ENCODE assay signal across 29 cellular contexts in genomic region chr3:45948881-45949280, GRCh38. TPM values are rescaled to one million over a fixed set of nuclear protein-coding genes. Genes with fewer than 3 reads are reported as not detected.
DNase-seq lines count a peak whose midpoint lies in the region; ATAC-seq and TF ChIP-seq lines count a peak whose summit lies in the region.
"Had no signal": no experiment of that assay in that cellular context is flagged by ENCODE, and none has a peak within 500 bp of the region (broad histone marks: within the 10 kb centered on the region; RNA-seq: fewer than 3 reads in every experiment).

No MANE protein-coding gene starts in this region.

- TF ChIP-seq EP300 in upper lobe of left lung (IDR thresholded peaks at IDR 0.05): no peak

- H3K27me3 ChIP-seq in osteoblast (ENCODE audit: insufficient read depth, low read length): no peaks in the 10 kb centered on the region
- no peaks in the 10 kb centered on the region for H3K27me3 ChIP-seq in mammary epithelial cell (ENCODE audit: insufficient read depth, low read length)
- H3K27me3 ChIP-seq in upper lobe of left lung: no peaks in the 10 kb centered on the region
- H3K27me3 ChIP-seq: foreskin keratinocyte had no signal

- H3K4me1 Mint-ChIP-seq in activated T-helper 1 cell treated with anti-CD3 and anti-CD28 coated beads, Interleukin-12 subunit alpha, Interleukin-12 subunit beta, Interleukin-2, Interleukin-4 antibody, amounts not matched to agents 30 ng/mL and 10 ng/mL and 1 ng/mL, durations not matched to agents 14 hours and 24 hours and 36 hours (ENCODE audit: low read depth): peaks cover 98% of the 10 kb centered on the region

- peaks cover 79% of the 10 kb centered on the region for H3K36me3 Mint-ChIP-seq in activated T-helper 1 cell treated with anti-CD3 and anti-CD28 coated beads, Interleukin-12 subunit alpha, Interleukin-12 subunit beta, Interleukin-2, Interleukin-4 antibody, amounts not matched to agents 30 ng/mL and 10 ng/mL and 1 ng/mL, durations not matched to agents 14 hours and 24 hours and 36 hours (ENCODE audit: low read depth)

- peak; percentile 19 for DNase-seq in cardiac septum (ENCODE audit: low spot score)
- no peak for DNase-seq in Right ventricle myocardium superior
- DNase-seq in activated T-helper 1 cell treated with anti-CD3 and anti-CD28 coated beads, Interleukin-12 subunit alpha, Interleukin-12 subunit beta, Interleukin-2, Interleukin-4 antibody, amounts not matched to agents 30 ng/mL and 10 ng/mL and 1 ng/mL, durations not matched to agents 14 hours and 24 hours and 36 hours (ENCODE audit: low spot score): no peak
- DNase-seq in osteoblast (ENCODE audit: insufficient read length, low spot score, missing footprints): no peak
- no peak for DNase-seq in activated naive CD4-positive, alpha-beta T cell treated with Interleukin-2 at 50 U/mL for 16 hours
- DNase-seq in mammary epithelial cell: no peak
- no peak for DNase-seq in anterior cingulate cortex (lab: John Stamatoyannopoulos, UW)
- no peak for DNase-seq in upper lobe of left lung
- DNase-seq: ACHN; activated CD4-positive, alpha-beta T cell treated with anti-CD3 and anti-CD28 coated beads for 36 hours; C1 segment of cervical spinal cord; foreskin keratinocyte; hypothalamus; lower lobe of right lung; MM.1S; NCI-H1436; NCI-H510A; PC-9; retina; SIG-M5; stimulated activated CD4-positive, alpha-beta T cell treated with anti-CD3 and anti-CD28 coated beads, Interleukin-4, amount 100 ng/mL, for 4 hours; trophoblast cell had no signal

- peaks cover 37% of the 10 kb centered on the region for H3K36me3 ChIP-seq in osteoblast (ENCODE audit: insufficient read depth, low read length)
- H3K36me3 ChIP-seq in mammary epithelial cell (ENCODE audit: insufficient read depth, low read length): no peaks in the 10 kb centered on the region
- peaks cover 10 to 90% (median 52%) of the 10 kb centered on the region in 4 donors for H3K36me3 ChIP-seq in upper lobe of left lung

- CTCF ChIA-PET in mammary epithelial cell (lab: Charles Lee; ENCODE audit: low non-redundant PET): no interaction called here

- no peaks in the 10 kb centered on the region for H3K9me3 ChIP-seq in osteoblast (ENCODE audit: low read depth, low read length)
- H3K9me3 ChIP-seq in mammary epithelial cell (replicated peaks; ENCODE audit: insufficient read depth, low read length): no peaks in the 10 kb centered on the region
- H3K9me3 ChIP-seq in upper lobe of left lung: no peaks in the 10 kb centered on the region
- H3K9me3 ChIP-seq: HAP-1, lower lobe of right lung had no signal

- H3K4me3 ChIP-seq in osteoblast (ENCODE audit: insufficient read depth, low read length): no peak overlapping the region
- H3K4me3 ChIP-seq in mammary epithelial cell (replicated peaks in 1 of 3; ENCODE audit: insufficient read depth in 1 of 3, low read depth in 2 of 3, low read length in 3 of 3): no peak overlapping the region
- H3K4me3 ChIP-seq in upper lobe of left lung: no peak overlapping the region
- H3K4me3 ChIP-seq: HAP-1, K562, lower lobe of right lung, PC-9 had no signal

- dilution Hi-C loops in mammary epithelial cell (cut with HindIII; ENCODE audit: low sequenced_read_pairs): no loop called here

- TF ChIP-seq POLR2A in upper lobe of left lung (IDR thresholded peaks at IDR 0.05): no peak

- H3K4me1 ChIP-seq in osteoblast (ENCODE audit: insufficient read depth, low read length) (peaks cover 28% of the 10 kb centered on the region), mammary epithelial cell (ENCODE audit: insufficient read depth, low read length) (no peaks in the 10 kb centered on the region), upper lobe of left lung (peaks cover 0 to 5% (median 0%) of the 10 kb centered on the region in 4 donors)
- H3K4me1 ChIP-seq: foreskin keratinocyte, HAP-1, lower lobe of right lung had no signal

- H3K27me3 Mint-ChIP-seq in activated T-helper 1 cell treated with anti-CD3 and anti-CD28 coated beads, Interleukin-12 subunit alpha, Interleukin-12 subunit beta, Interleukin-2, Interleukin-4 antibody, amounts not matched to agents 30 ng/mL and 10 ng/mL and 1 ng/mL, durations not matched to agents 14 hours and 24 hours and 36 hours (ENCODE audit: insufficient read depth): no peaks in the 10 kb centered on the region
- H3K27me3 Mint-ChIP-seq: activated naive CD4-positive, alpha-beta T cell treated with anti-CD3 and anti-CD28 coated beads, Interleukin-2, amount 50 U/mL, for 24 hours; stimulated activated naive CD8-positive, alpha-beta T cell treated with anti-CD3 and anti-CD28 coated beads, Interleukin-15, amount 100 ng/mL, for 72 hours had no signal

- no peaks in the 10 kb centered on the region for H3K9me3 Mint-ChIP-seq in activated T-helper 1 cell treated with anti-CD3 and anti-CD28 coated beads, Interleukin-12 subunit alpha, Interleukin-12 subunit beta, Interleukin-2, Interleukin-4 antibody, amounts not matched to agents 30 ng/mL and 10 ng/mL and 1 ng/mL, durations not matched to agents 14 hours and 24 hours and 36 hours
- H3K9me3 Mint-ChIP-seq: activated naive CD4-positive, alpha-beta T cell treated with anti-CD3 and anti-CD28 coated beads, Interleukin-2, amount 50 U/mL, for 24 hours; stimulated activated naive CD8-positive, alpha-beta T cell treated with anti-CD3 and anti-CD28 coated beads, Interleukin-15, amount 100 ng/mL, for 72 hours had no signal

- H3K9ac ChIP-seq in mammary epithelial cell (ENCODE audit: insufficient read depth, low read length): no peak overlapping the region

- peak overlapping the region; percentile 62 for H3K27ac Mint-ChIP-seq in activated T-helper 1 cell treated with anti-CD3 and anti-CD28 coated beads, Interleukin-12 subunit alpha, Interleukin-12 subunit beta, Interleukin-2, Interleukin-4 antibody, amounts not matched to agents 30 ng/mL and 10 ng/mL and 1 ng/mL, durations not matched to agents 14 hours and 24 hours and 36 hours
- H3K27ac Mint-ChIP-seq: activated CD4-positive, alpha-beta T cell treated with anti-CD3 and anti-CD28 coated beads for 36 hours; activated naive CD4-positive, alpha-beta T cell treated with anti-CD3 and anti-CD28 coated beads, Interleukin-2, amount 50 U/mL, for 24 hours had no signal

- 97% methylated on average over 6 of the region's 6 CpGs for WGBS in mammary epithelial cell (ENCODE audit: low coverage, missing lambda C conversion rate)
- 87 to 95% methylated on average over 6 of the region's 6 CpGs for WGBS in upper lobe of left lung, 2 donors

- H4K20me1 ChIP-seq in osteoblast (ENCODE audit: insufficient read depth, low read length) (peaks cover 26% of the 10 kb centered on the region), mammary epithelial cell (ENCODE audit: insufficient read depth, low read length) (no peaks in the 10 kb centered on the region)

- H3K4me2 ChIP-seq in osteoblast (ENCODE audit: insufficient read depth, low read length) (peak overlapping the region; percentile 32), mammary epithelial cell (ENCODE audit: insufficient read depth, low read depth, low read length) (no peak overlapping the region)
- H3K4me2 ChIP-seq: PC-9 had no signal

- TF ChIP-seq CTCF in osteoblast (IDR thresholded peaks at IDR 0.05; ENCODE audit: extremely low read depth, low read depth, low read length) (no peak), mammary epithelial cell (conservative IDR thresholded peaks at IDR 0.05 in 1 of 2, IDR thresholded peaks at IDR 0.05 in 1 of 2; ENCODE audit: extremely low read depth in 1 of 2, insufficient read depth in 1 of 2, low read depth in 1 of 2, low read length in 2 of 2) (no peak), upper lobe of left lung (IDR thresholded peaks at IDR 0.05) (no peak)

- BruUV-seq in mammary epithelial cell (replicated peaks; lab: Mats Ljungman, UMichigan): no TSS peak

- ATAC-seq in Right ventricle myocardium superior (ENCODE audit: poor library complexity) (no peak), upper lobe of left lung (ENCODE audit: low FRiP score in 2 of 2) (no peak)
- ATAC-seq: activated CD4-positive, alpha-beta T cell treated with anti-CD3 and anti-CD28 coated beads for 36 hours; foreskin keratinocyte; K562; lower lobe of right lung; stimulated activated naive CD8-positive, alpha-beta T cell treated with anti-CD3 and anti-CD28 coated beads, Interleukin-15, amount 100 ng/mL, for 72 hours had no signal

- no peaks in the 10 kb centered on the region for H3K79me2 ChIP-seq in osteoblast (ENCODE audit: insufficient read depth, low read length)
- no peaks in the 10 kb centered on the region for H3K79me2 ChIP-seq in mammary epithelial cell (ENCODE audit: insufficient read depth, low read length)

- H2AFZ ChIP-seq in osteoblast (ENCODE audit: low read length) (no peak overlapping the region), mammary epithelial cell (ENCODE audit: low read depth, low read length) (no peak overlapping the region)
- H2AFZ ChIP-seq: PC-9 had no signal

- H3K27ac ChIP-seq in osteoblast (ENCODE audit: low read depth, low read length) (peak overlapping the region; percentile 1), mammary epithelial cell (ENCODE audit: insufficient read depth, low read depth, low read length) (no peak overlapping the region), upper lobe of left lung (peak overlapping the region in 2 of 4 donors; percentile 30 to 63)
- H3K27ac ChIP-seq: foreskin keratinocyte, lower lobe of right lung, PC-9 had no signal

- in situ Hi-C loops in mammary epithelial cell (cut with MboI; ENCODE audit: low sequenced_read_pairs in 2 of 2): loop anchor here (10.0 to 25.0 kb wide), 2 partner anchors 256 to 263 kb away; partner anchors contain the start of gene CCR1 (in 2 of the 2)

- intact Hi-C loops in cardiac septum (cut with DNase I): no loop called here
- intact Hi-C loops in Right ventricle myocardium superior (cut with DNase I): no loop called here
- intact Hi-C loops in activated T-helper 1 cell treated with anti-CD3 and anti-CD28 coated beads, Interleukin-12 subunit alpha, Interleukin-12 subunit beta, Interleukin-2, Interleukin-4 antibody, amounts not matched to agents 30 ng/mL and 10 ng/mL and 1 ng/mL, durations not matched to agents 14 hours and 24 hours and 36 hours (cut with micrococcal nuclease): loop anchor here (1.0 kb wide), 1 partner anchor 44 kb away; no protein-coding TSS in a partner anchor
- intact Hi-C loops in mammary epithelial cell (cut with micrococcal nuclease): no loop called here

- H3K4me3 Mint-ChIP-seq in activated T-helper 1 cell treated with anti-CD3 and anti-CD28 coated beads, Interleukin-12 subunit alpha, Interleukin-12 subunit beta, Interleukin-2, Interleukin-4 antibody, amounts not matched to agents 30 ng/mL and 10 ng/mL and 1 ng/mL, durations not matched to agents 14 hours and 24 hours and 36 hours: peak overlapping the region; percentile 35
- H3K4me3 Mint-ChIP-seq: activated CD4-positive, alpha-beta T cell treated with anti-CD3 and anti-CD28 coated beads for 36 hours; activated naive CD4-positive, alpha-beta T cell treated with anti-CD3 and anti-CD28 coated beads, Interleukin-2, amount 50 U/mL, for 24 hours had no signal

RNA-seq across cellular contexts. Expression of gene CXCR6, which starts 5.6 kb away (rescaled TPM):
- total RNA-seq in cardiac septum (0.32 TPM), Right ventricle myocardium superior (0.22 TPM), osteoblast (not detected in 2 replicates), mammary epithelial cell (not detected), upper lobe of left lung (10 to 100 TPM in 1 of 6 donors, 1 to 10 TPM in 5; 2.1 to 10.2 (median 3.0) TPM)
- 27.2 and 27.9 TPM in 2 replicates for total RNA-seq in activated T-helper 1 cell treated with anti-CD3 and anti-CD28 coated beads, Interleukin-12 subunit alpha, Interleukin-12 subunit beta, Interleukin-2, Interleukin-4 antibody, amounts not matched to agents 30 ng/mL and 10 ng/mL and 1 ng/mL, durations not matched to agents 14 hours and 24 hours and 36 hours
- polyA plus RNA-seq in mammary epithelial cell: not detected
- polyA minus RNA-seq in mammary epithelial cell: not detected
- total RNA-seq: cerebellum, epithelial cell of proximal tubule, foreskin keratinocyte, K562 had no signal
- polyA plus RNA-seq: foreskin keratinocyte, keratinocyte had no signal

RNA-seq across cellular contexts. Expression of gene FYCO1, which starts 46.7 kb away (rescaled TPM):
- total RNA-seq in cardiac septum: 129 TPM
- total RNA-seq in Right ventricle myocardium superior: 120 TPM
- total RNA-seq in activated T-helper 1 cell treated with anti-CD3 and anti-CD28 coated beads, Interleukin-12 subunit alpha, Interleukin-12 subunit beta, Interleukin-2, Interleukin-4 antibody, amounts not matched to agents 30 ng/mL and 10 ng/mL and 1 ng/mL, durations not matched to agents 14 hours and 24 hours and 36 hours: 16.1 and 16.3 TPM in 2 replicates
- 22.7 and 25.0 TPM in 2 replicates for total RNA-seq in osteoblast
- total RNA-seq in mammary epithelial cell: 10 to 100 TPM; 18.8 to 24.8 TPM
- polyA plus RNA-seq in mammary epithelial cell: 7.1 TPM
- 28.2 TPM for polyA minus RNA-seq in mammary epithelial cell
- 10 to 100 TPM; 37.5 to 84.9 (median 45.3) TPM for total RNA-seq in upper lobe of left lung
